ENCODE assay signal across 31 cellular contexts in genomic region chr4:145779319-145779801, GRCh38.
DNase-seq lines count a peak whose midpoint lies in the region; ATAC-seq and TF ChIP-seq lines count a peak whose summit lies in the region.
"Had no signal": no experiment of that assay in that cellular context is flagged by ENCODE, and none has a peak within 500 bp of the region (broad histone marks: within the 10 kb centered on the region; RNA-seq: fewer than 3 reads in every experiment).

No MANE protein-coding gene starts in this region.

- H3K27ac Mint-ChIP-seq in CD4-positive, alpha-beta T cell: no peak overlapping the region
- no peak overlapping the region for H3K27ac Mint-ChIP-seq in chondrocyte (ENCODE audit: unreplicated experiment)

- H3K56ac ChIP-seq in mesendoderm (ENCODE audit: low read length): no peak overlapping the region

- peak overlapping the region; percentile 20 for H3K18ac ChIP-seq in mesendoderm (ENCODE audit: low read length)

- H3K4ac ChIP-seq in mesendoderm (ENCODE audit: low read depth, low read length): peak overlapping the region; percentile 10

- no peak overlapping the region for H3K4me3 Mint-ChIP-seq in CD4-positive, alpha-beta T cell
- H3K4me3 Mint-ChIP-seq in chondrocyte (ENCODE audit: unreplicated experiment): no peak overlapping the region
- H3K4me3 Mint-ChIP-seq: activated T-cell treated with anti-CD3 and anti-CD28 coated beads, Interleukin-2, amount 50 U/mL, for 4 hours had no signal

- H3K9me3 ChIP-seq in CD4-positive, alpha-beta T cell (ENCODE audit: control insufficient read depth, low read length): no peaks in the 10 kb centered on the region
- H3K9me3 ChIP-seq: Caco-2, gastroesophageal sphincter, right atrium auricular region, upper lobe of left lung had no signal

- H3K4me3 ChIP-seq in mesendoderm (ENCODE audit: low read length): no peak overlapping the region
- H3K4me3 ChIP-seq: BLaER1 treated with 17β-estradiol and CSF1 and Interleukin-3, amounts not matched to agents 10 nM and 100 nM; cardiac muscle cell; coronary artery; gastroesophageal sphincter; K562; PC-9; right atrium auricular region; spleen; upper lobe of left lung had no signal

- H3K27me3 Mint-ChIP-seq in CD4-positive, alpha-beta T cell: no peaks in the 10 kb centered on the region
- H3K27me3 Mint-ChIP-seq in chondrocyte (ENCODE audit: low read depth): no peaks in the 10 kb centered on the region

- no peak for ATAC-seq in HG02571 (IDR thresholded peaks at IDR 0.05; ENCODE audit: unreplicated experiment)
- no peak for ATAC-seq in CD4-positive, alpha-beta T cell (ENCODE audit: poor library complexity)
- ATAC-seq: activated T-cell treated with anti-CD3 and anti-CD28 coated beads, Interleukin-2, amount 50 U/mL, for 4 hours; gastroesophageal sphincter; K562; left cardiac atrium; Right ventricle myocardium inferior had no signal

- no peak overlapping the region for H2BK15ac ChIP-seq in mesendoderm (replicated peaks; ENCODE audit: low read depth)

- no peak overlapping the region for H3K23ac ChIP-seq in mesendoderm (ENCODE audit: low read length)

- no peak overlapping the region for H2BK5ac ChIP-seq in mesendoderm (ENCODE audit: low read length)

- CTCF ChIA-PET in CD4-positive, alpha-beta T cell (lab: Charles Lee): no interaction called here

- no CpG with 5 or more reads among the region's 8 CpGs for WGBS in mesendoderm (ENCODE audit: extremely low coverage, insufficient coverage, low lambda C conversion rate)

- no peaks in the 10 kb centered on the region for H3K27me3 ChIP-seq in mesendoderm (ENCODE audit: insufficient read depth, low read length, poor library complexity)
- H3K27me3 ChIP-seq in CD4-positive, alpha-beta T cell (ENCODE audit: control insufficient read depth, insufficient read depth, low read length): no peaks in the 10 kb centered on the region
- H3K27me3 ChIP-seq: BLaER1 treated with 17β-estradiol and CSF1 and Interleukin-3, amounts not matched to agents 10 nM and 100 nM; cardiac muscle cell; gastroesophageal sphincter; right atrium auricular region; spleen; upper lobe of left lung had no signal

- H3K9ac ChIP-seq in mesendoderm (ENCODE audit: low read length): no peak overlapping the region
- H3K9ac ChIP-seq: BLaER1 treated with 17β-estradiol and CSF1 and Interleukin-3, amounts not matched to agents 10 nM and 100 nM had no signal

- H3K36me3 Mint-ChIP-seq in CD4-positive, alpha-beta T cell (ENCODE audit: low read depth): peaks cover 59% of the 10 kb centered on the region
- peaks cover 27% of the 10 kb centered on the region for H3K36me3 Mint-ChIP-seq in chondrocyte (ENCODE audit: low read depth)

- no peaks in the 10 kb centered on the region for H3K79me1 ChIP-seq in mesendoderm (ENCODE audit: low read length)

- intact Hi-C loops in CD4-positive, alpha-beta T cell (cut with DNase I, micrococcal nuclease): no loop called here

- peak overlapping the region; percentile 65 for H3K27ac ChIP-seq in mesendoderm (ENCODE audit: low read depth, low read length)
- H3K27ac ChIP-seq in CD4-positive, alpha-beta T cell (ENCODE audit: low read depth, low read length): no peak overlapping the region
- H3K27ac ChIP-seq: BLaER1 treated with 17β-estradiol and CSF1 and Interleukin-3, amounts not matched to agents 10 nM and 100 nM; cardiac muscle cell; coronary artery; gastroesophageal sphincter; PC-9; right atrium auricular region; spleen; upper lobe of left lung had no signal

- H3K4me1 ChIP-seq in mesendoderm (ENCODE audit: control insufficient read depth, low read depth, low read length): no peaks in the 10 kb centered on the region
- H3K4me1 ChIP-seq: Caco-2, gastroesophageal sphincter, upper lobe of left lung had no signal

- H3K4me1 Mint-ChIP-seq in CD4-positive, alpha-beta T cell (ENCODE audit: low read depth): no peaks in the 10 kb centered on the region
- H3K4me1 Mint-ChIP-seq in chondrocyte (ENCODE audit: low read depth): peaks cover 8% of the 10 kb centered on the region

- POLR2A ChIA-PET in CD4-positive, alpha-beta T cell (lab: Charles Lee): no interaction called here

- no peak overlapping the region for H2AK5ac ChIP-seq in mesendoderm (ENCODE audit: low read length)

- no peak for TF ChIP-seq CTCF in CD4-positive, alpha-beta T cell (IDR thresholded peaks at IDR 0.05)
- no peak for TF ChIP-seq CTCF in chondrocyte (IDR thresholded peaks at IDR 0.05)

- H2BK120ac ChIP-seq in mesendoderm (ENCODE audit: low read depth, low read length): no peak overlapping the region

- no peaks in the 10 kb centered on the region for H3K36me3 ChIP-seq in mesendoderm (ENCODE audit: control insufficient read depth, insufficient read depth, low read length)

- H4K5ac ChIP-seq in mesendoderm (ENCODE audit: low read length): no peak overlapping the region

- DNase-seq in ELF-1 (ENCODE audit: low read depth, low spot score) (peak; percentile 25), amniotic epithelial cell (ENCODE audit: low read depth) (peak; percentile 11), glomerular endothelial cell (ENCODE audit: extremely low read depth, low read depth, low spot score) (peak; percentile 66), mesendoderm (peak; percentile 89), chondrocyte (ENCODE audit: low spot score) (no peak)
- no peak for DNase-seq in CD4-positive, alpha-beta T cell
- DNase-seq in activated CD4-positive, alpha-beta T cell treated with anti-CD3 and anti-CD28 coated beads, Interleukin-2, amount 50 U/mL, for 1 hour: no peak
- DNase-seq: activated CD4-positive, alpha-beta T cell treated with anti-CD3 and anti-CD28 coated beads for 4 hours; activated naive CD4-positive, alpha-beta T cell treated with Interleukin-2 at 50 U/mL for 16 hours; activated T-cell treated with anti-CD3 and anti-CD28 coated beads, Interleukin-2, amount 50 U/mL, for 4 hours; Caco-2; DMS79; GOT3; left cardiac atrium; mammary epithelial cell; NCI-H1105; NCI-H2029; NCI-H524 treated with DMSO at 0.1 percent for 48 hours; NK-92 treated with Interleukin-12 subunit alpha and Interleukin-12 subunit beta, amount 100 ng/mL, for 24 hours; PC-9; spleen; stimulated activated CD4-positive, alpha-beta T cell treated with anti-CD3 and anti-CD28 coated beads, Interleukin-4, amount 100 ng/mL, for 1 hour; upper lobe of left lung had no signal

- no peaks in the 10 kb centered on the region for H3K9me3 Mint-ChIP-seq in CD4-positive, alpha-beta T cell
- peaks cover 5% of the 10 kb centered on the region for H3K9me3 Mint-ChIP-seq in chondrocyte (ENCODE audit: low read depth)

- H3K79me2 ChIP-seq in mesendoderm (ENCODE audit: control insufficient read depth, insufficient read depth, low read length): no peaks in the 10 kb centered on the region

- H3K4me2 ChIP-seq in mesendoderm (ENCODE audit: low read length): no peak overlapping the region
- H3K4me2 ChIP-seq: BLaER1 treated with 17β-estradiol and CSF1 and Interleukin-3, amounts not matched to agents 10 nM and 100 nM; PC-9 had no signal

- no peak overlapping the region for H4K8ac ChIP-seq in mesendoderm (ENCODE audit: low read depth, low read length)

Comparison
In these comparisons a context has a peak if more than half of its experiments do, and no peak if none do; other contexts are left out.
1. DNase-seq: peak in ELF-1 (single experiment), amniotic epithelial cell (single experiment), glomerular endothelial cell (single experiment) and mesendoderm (single experiment); none in CD4-positive, alpha-beta T cell (0 of 10), chondrocyte (single experiment) and activated CD4-positive, alpha-beta T cell treated with anti-CD3 and anti-CD28 coated beads, Interleukin-2, amount 50 U/mL, for 1 hour (single experiment).